ENCODE assay signal across 8 cellular contexts in genomic region chr12:45728625-45729232, GRCh38. TPM values are rescaled to one million over a fixed set of nuclear protein-coding genes. Genes with fewer than 3 reads are reported as not detected.
DNase-seq lines count a peak whose midpoint lies in the region; ATAC-seq and TF ChIP-seq lines count a peak whose summit lies in the region.

No MANE protein-coding gene starts in this region.

- DNase-seq in EL, result peak; percentile 97
- DNase-seq in GM23248, result peak; percentile 98
- peak; percentile 97 for DNase-seq in Karpas-422
- peak; percentile 95 to 99 (median 98) for DNase-seq in Peyer's patch
- peak; percentile 96 for DNase-seq in activated T-helper 1 cell treated with anti-CD3 and anti-CD28 coated beads, Interleukin-12 subunit alpha, Interleukin-12 subunit beta, Interleukin-2, Interleukin-4 antibody, amounts not matched to agents 30 ng/mL and 10 ng/mL and 1 ng/mL, durations not matched to agents 14 hours and 24 hours and 36 hours (ENCODE audit: low spot score)
- peak; percentile 98 for DNase-seq in fibroblast of gingiva (ENCODE audit: low read depth)
- peak; percentile 95 to 99 (median 98) for DNase-seq in naive thymus-derived CD4-positive, alpha-beta T cell

- no peaks in the 10 kb centered on the region for H3K36me3 ChIP-seq in GM23248 (ENCODE audit: low read depth)
- H3K36me3 ChIP-seq in Karpas-422 (ENCODE audit: insufficient read depth, low read length), result peaks cover 13% of the 10 kb centered on the region
- H3K36me3 ChIP-seq in Peyer's patch, result no peaks in the 10 kb centered on the region
- H3K36me3 ChIP-seq in naive thymus-derived CD4-positive, alpha-beta T cell (ENCODE audit: control insufficient read depth in 2 of 3, insufficient read depth in 3 of 3, low read length in 3 of 3), result peaks cover 0 to 12% (median 0%) of the 10 kb centered on the region in 3 experiments

- TF ChIP-seq POLR2A in Peyer's patch (IDR thresholded peaks at IDR 0.05), result peak; percentile 94 to 95

- H3K36me3 Mint-ChIP-seq in activated T-helper 1 cell treated with anti-CD3 and anti-CD28 coated beads, Interleukin-12 subunit alpha, Interleukin-12 subunit beta, Interleukin-2, Interleukin-4 antibody, amounts not matched to agents 30 ng/mL and 10 ng/mL and 1 ng/mL, durations not matched to agents 14 hours and 24 hours and 36 hours (ENCODE audit: low read depth), result peaks cover 14% of the 10 kb centered on the region
- peaks cover 0 to 24% (median 3%) of the 10 kb centered on the region in 5 donors for H3K36me3 Mint-ChIP-seq in naive thymus-derived CD4-positive, alpha-beta T cell
- no peaks in the 10 kb centered on the region for H3K36me3 Mint-ChIP-seq in stimulated activated memory B cell treated with anti-CD40 and anti-IgM and Interleukin-4, amounts not matched to agents 10 μg/mL and 1 μg/mL and 100 μg/mL, for 72 hours

- intact Hi-C loops in activated T-helper 1 cell treated with anti-CD3 and anti-CD28 coated beads, Interleukin-12 subunit alpha, Interleukin-12 subunit beta, Interleukin-2, Interleukin-4 antibody, amounts not matched to agents 30 ng/mL and 10 ng/mL and 1 ng/mL, durations not matched to agents 14 hours and 24 hours and 36 hours (cut with micrococcal nuclease), result loop anchor here (1.0 to 5.0 kb wide), 5 partner anchors 262 to 1489 kb away; partner anchors contain the start of genes SCAF11 and SLC38A2
- intact Hi-C loops in naive thymus-derived CD4-positive, alpha-beta T cell (cut with micrococcal nuclease), result loop anchor here (1.0 to 10.0 kb wide), 19 partner anchors 18 to 1979 kb away; partner anchors contain the start of genes IRAK4 (in 2 of the 2), PUS7L (in 2 of the 2), RPAP3 (in 2 of the 2) and TWF1 (in 2 of the 2)

- ATAC-seq in naive thymus-derived CD4-positive, alpha-beta T cell, result peak; percentile 85
- peak; percentile 85 for ATAC-seq in stimulated activated memory B cell treated with anti-CD40 and anti-IgM and Interleukin-4, amounts not matched to agents 10 μg/mL and 1 μg/mL and 100 μg/mL, for 72 hours

- peak overlapping the region; percentile 97 for H3K4me2 ChIP-seq in GM23248 (ENCODE audit: unreplicated experiment)
- peak overlapping the region; percentile 91 for H3K4me2 ChIP-seq in Karpas-422 (ENCODE audit: low read depth, low read length, poor library complexity, severe bottlenecking)

- H3K9ac ChIP-seq in GM23248 (peak overlapping the region; percentile 96), Karpas-422 (ENCODE audit: low read length) (peak overlapping the region; percentile 98)

- peak; percentile 88 to 99 (median 98) for TF ChIP-seq CTCF in Peyer's patch (IDR thresholded peaks at IDR 0.05)

- H3K9me3 ChIP-seq in GM23248 (ENCODE audit: low read depth) (no peaks in the 10 kb centered on the region), Karpas-422 (ENCODE audit: low read length) (no peaks in the 10 kb centered on the region), Peyer's patch (no peaks in the 10 kb centered on the region)
- no peaks in the 10 kb centered on the region for H3K9me3 ChIP-seq in naive thymus-derived CD4-positive, alpha-beta T cell (ENCODE audit: control insufficient read depth in 2 of 3, low read length in 3 of 3)

- H3K79me2 ChIP-seq in GM23248 (ENCODE audit: insufficient read depth), result peaks cover 63% of the 10 kb centered on the region
- peaks cover 67% of the 10 kb centered on the region for H3K79me2 ChIP-seq in Karpas-422 (ENCODE audit: low read length)

- H3K27ac ChIP-seq in GM23248 (peak overlapping the region; percentile 94), Karpas-422 (ENCODE audit: low read length) (peak overlapping the region; percentile 95), Peyer's patch (peak overlapping the region; percentile 99 to 100 (median 100))
- peak overlapping the region; percentile 96 for H3K27ac ChIP-seq in naive thymus-derived CD4-positive, alpha-beta T cell (ENCODE audit: low read depth, low read length)

- H3K27me3 Mint-ChIP-seq in activated T-helper 1 cell treated with anti-CD3 and anti-CD28 coated beads, Interleukin-12 subunit alpha, Interleukin-12 subunit beta, Interleukin-2, Interleukin-4 antibody, amounts not matched to agents 30 ng/mL and 10 ng/mL and 1 ng/mL, durations not matched to agents 14 hours and 24 hours and 36 hours (ENCODE audit: insufficient read depth), result no peaks in the 10 kb centered on the region
- H3K27me3 Mint-ChIP-seq in naive thymus-derived CD4-positive, alpha-beta T cell, result no peaks in the 10 kb centered on the region
- H3K27me3 Mint-ChIP-seq in stimulated activated memory B cell treated with anti-CD40 and anti-IgM and Interleukin-4, amounts not matched to agents 10 μg/mL and 1 μg/mL and 100 μg/mL, for 72 hours, result no peaks in the 10 kb centered on the region

- peaks cover 34% of the 10 kb centered on the region for H3K4me1 ChIP-seq in GM23248 (ENCODE audit: insufficient read depth)
- peaks cover 45% of the 10 kb centered on the region for H3K4me1 ChIP-seq in Karpas-422 (ENCODE audit: low read length)
- peaks cover 0 to 31% (median 8%) of the 10 kb centered on the region in 4 donors for H3K4me1 ChIP-seq in Peyer's patch
- peaks cover 10 to 31% of the 10 kb centered on the region in 2 donors for H3K4me1 ChIP-seq in naive thymus-derived CD4-positive, alpha-beta T cell (ENCODE audit: control insufficient read depth in 2 of 2, insufficient read depth in 2 of 2, low read length in 2 of 2)

- H3K4me3 Mint-ChIP-seq in activated T-helper 1 cell treated with anti-CD3 and anti-CD28 coated beads, Interleukin-12 subunit alpha, Interleukin-12 subunit beta, Interleukin-2, Interleukin-4 antibody, amounts not matched to agents 30 ng/mL and 10 ng/mL and 1 ng/mL, durations not matched to agents 14 hours and 24 hours and 36 hours, result peak overlapping the region; percentile 99
- H3K4me3 Mint-ChIP-seq in naive thymus-derived CD4-positive, alpha-beta T cell, result peak overlapping the region; percentile 85 to 100 (median 98)
- peak overlapping the region; percentile 100 for H3K4me3 Mint-ChIP-seq in stimulated activated memory B cell treated with anti-CD40 and anti-IgM and Interleukin-4, amounts not matched to agents 10 μg/mL and 1 μg/mL and 100 μg/mL, for 72 hours

- H3K4me1 Mint-ChIP-seq in activated T-helper 1 cell treated with anti-CD3 and anti-CD28 coated beads, Interleukin-12 subunit alpha, Interleukin-12 subunit beta, Interleukin-2, Interleukin-4 antibody, amounts not matched to agents 30 ng/mL and 10 ng/mL and 1 ng/mL, durations not matched to agents 14 hours and 24 hours and 36 hours (ENCODE audit: low read depth), result peaks cover 40% of the 10 kb centered on the region
- H3K4me1 Mint-ChIP-seq in naive thymus-derived CD4-positive, alpha-beta T cell, result peaks cover 13 to 39% (median 30%) of the 10 kb centered on the region in 7 donors
- peaks cover 30% of the 10 kb centered on the region for H3K4me1 Mint-ChIP-seq in stimulated activated memory B cell treated with anti-CD40 and anti-IgM and Interleukin-4, amounts not matched to agents 10 μg/mL and 1 μg/mL and 100 μg/mL, for 72 hours

- CTCF ChIA-PET in naive thymus-derived CD4-positive, alpha-beta T cell (lab: Charles Lee), result interaction anchor here (1.0 to 7.2 kb wide), 4 partner anchors 16 to 185 kb away, joined by 3 to 58 read pairs (median 4); no protein-coding TSS in a partner anchor

- peak overlapping the region; percentile 95 for H3K4me3 ChIP-seq in GM23248
- peak overlapping the region; percentile 94 for H3K4me3 ChIP-seq in Karpas-422 (ENCODE audit: low read length)
- H3K4me3 ChIP-seq in Peyer's patch, result peak overlapping the region; percentile 76 to 95 (median 85)
- peak overlapping the region; percentile 91 for H3K4me3 ChIP-seq in naive thymus-derived CD4-positive, alpha-beta T cell (ENCODE audit: low read length)

- 1% methylated on average over 33 to 39 of the region's 66 CpGs for WGBS in GM23248 (ENCODE audit: low coverage in 1 of 2, low lambda C conversion rate in 2 of 2, missing lambda C conversion rate in 2 of 2), 2 experiments

- H3K27me3 ChIP-seq in GM23248 (replicated peaks; ENCODE audit: insufficient read depth), result no peaks in the 10 kb centered on the region
- H3K27me3 ChIP-seq in Karpas-422 (ENCODE audit: low read length), result no peaks in the 10 kb centered on the region
- no peaks in the 10 kb centered on the region for H3K27me3 ChIP-seq in Peyer's patch
- no peaks in the 10 kb centered on the region for H3K27me3 ChIP-seq in naive thymus-derived CD4-positive, alpha-beta T cell (ENCODE audit: control insufficient read depth in 2 of 2, insufficient read depth in 2 of 2, low read length in 2 of 2)

- no peaks in the 10 kb centered on the region for H3K9me3 Mint-ChIP-seq in activated T-helper 1 cell treated with anti-CD3 and anti-CD28 coated beads, Interleukin-12 subunit alpha, Interleukin-12 subunit beta, Interleukin-2, Interleukin-4 antibody, amounts not matched to agents 30 ng/mL and 10 ng/mL and 1 ng/mL, durations not matched to agents 14 hours and 24 hours and 36 hours
- no peaks in the 10 kb centered on the region for H3K9me3 Mint-ChIP-seq in naive thymus-derived CD4-positive, alpha-beta T cell
- H3K9me3 Mint-ChIP-seq in stimulated activated memory B cell treated with anti-CD40 and anti-IgM and Interleukin-4, amounts not matched to agents 10 μg/mL and 1 μg/mL and 100 μg/mL, for 72 hours, result no peaks in the 10 kb centered on the region

- H2AFZ ChIP-seq in GM23248 (peak overlapping the region; percentile 97), Karpas-422 (ENCODE audit: low read length) (peak overlapping the region; percentile 57)

- H3K9me2 ChIP-seq in GM23248 (ENCODE audit: insufficient read depth), result no peaks in the 10 kb centered on the region
- no peaks in the 10 kb centered on the region for H3K9me2 ChIP-seq in Karpas-422 (replicated peaks; ENCODE audit: insufficient read depth, low read length)

- peaks cover 52% of the 10 kb centered on the region for H3F3A ChIP-seq in GM23248 (ENCODE audit: insufficient read depth)

- POLR2A ChIA-PET in naive thymus-derived CD4-positive, alpha-beta T cell (lab: Charles Lee), result interaction anchor here (0.6 to 6.3 kb wide), 17 partner anchors 9 to 541 kb away, joined by 3 to 69 read pairs (median 4); partner anchors contain the start of genes SCAF11 and SLC38A1

- H4K20me1 ChIP-seq in GM23248 (ENCODE audit: insufficient read depth), result no peaks in the 10 kb centered on the region
- no peaks in the 10 kb centered on the region for H4K20me1 ChIP-seq in Karpas-422 (ENCODE audit: insufficient read depth, low read depth, low read length)

- in situ Hi-C loops in GM23248 (cut with MboI), result loop anchor here (25.0 kb wide), 1 partner anchor 541 kb away; no protein-coding TSS in a partner anchor

- peak overlapping the region; percentile 100 for H3K27ac Mint-ChIP-seq in activated T-helper 1 cell treated with anti-CD3 and anti-CD28 coated beads, Interleukin-12 subunit alpha, Interleukin-12 subunit beta, Interleukin-2, Interleukin-4 antibody, amounts not matched to agents 30 ng/mL and 10 ng/mL and 1 ng/mL, durations not matched to agents 14 hours and 24 hours and 36 hours
- H3K27ac Mint-ChIP-seq in naive thymus-derived CD4-positive, alpha-beta T cell, result peak overlapping the region; percentile 82 to 99 (median 99)
- H3K27ac Mint-ChIP-seq in stimulated activated memory B cell treated with anti-CD40 and anti-IgM and Interleukin-4, amounts not matched to agents 10 μg/mL and 1 μg/mL and 100 μg/mL, for 72 hours, result peak overlapping the region; percentile 98

RNA-seq across cellular contexts. Expression of gene ARID2, which starts 0.8 kb away (rescaled TPM):
- 11.6 and 12.1 TPM in 2 replicates for total RNA-seq in GM23248 (2014; rRNA removed; shearing (Covaris generic))
- polyA plus RNA-seq in GM23248 (2016; fragmentation: Nextera tagmentation; extraction: Ambion mirVana), result 9.0 and 11.7 TPM in 2 replicates
- total RNA-seq in Karpas-422 (2014; rRNA removed; shearing (Covaris generic); ENCODE audit: low replicate concordance), result 28.4 and 61.9 TPM in 2 replicates
- 10 to 100 TPM; 32.1 to 46.2 (median 41.5) TPM for total RNA-seq in Peyer's patch
- 43.2 TPM in 2 replicates for total RNA-seq in activated T-helper 1 cell treated with anti-CD3 and anti-CD28 coated beads, Interleukin-12 subunit alpha, Interleukin-12 subunit beta, Interleukin-2, Interleukin-4 antibody, amounts not matched to agents 30 ng/mL and 10 ng/mL and 1 ng/mL, durations not matched to agents 14 hours and 24 hours and 36 hours
- total RNA-seq in naive thymus-derived CD4-positive, alpha-beta T cell, result 10 to 100 TPM; 46.0 to 61.0 (median 50.8) TPM
- 10 to 100 TPM; 11.7 to 15.6 TPM for polyA plus RNA-seq in naive thymus-derived CD4-positive, alpha-beta T cell

Comparison
In these comparisons a context has a peak if more than half of its experiments do, and no peak if none do; other contexts are left out.
1. Peak in every context shown above with its lines: DNase-seq, ATAC-seq, H3K4me3 ChIP-seq and H3K27ac ChIP-seq.